In the genomic region with DNA sequence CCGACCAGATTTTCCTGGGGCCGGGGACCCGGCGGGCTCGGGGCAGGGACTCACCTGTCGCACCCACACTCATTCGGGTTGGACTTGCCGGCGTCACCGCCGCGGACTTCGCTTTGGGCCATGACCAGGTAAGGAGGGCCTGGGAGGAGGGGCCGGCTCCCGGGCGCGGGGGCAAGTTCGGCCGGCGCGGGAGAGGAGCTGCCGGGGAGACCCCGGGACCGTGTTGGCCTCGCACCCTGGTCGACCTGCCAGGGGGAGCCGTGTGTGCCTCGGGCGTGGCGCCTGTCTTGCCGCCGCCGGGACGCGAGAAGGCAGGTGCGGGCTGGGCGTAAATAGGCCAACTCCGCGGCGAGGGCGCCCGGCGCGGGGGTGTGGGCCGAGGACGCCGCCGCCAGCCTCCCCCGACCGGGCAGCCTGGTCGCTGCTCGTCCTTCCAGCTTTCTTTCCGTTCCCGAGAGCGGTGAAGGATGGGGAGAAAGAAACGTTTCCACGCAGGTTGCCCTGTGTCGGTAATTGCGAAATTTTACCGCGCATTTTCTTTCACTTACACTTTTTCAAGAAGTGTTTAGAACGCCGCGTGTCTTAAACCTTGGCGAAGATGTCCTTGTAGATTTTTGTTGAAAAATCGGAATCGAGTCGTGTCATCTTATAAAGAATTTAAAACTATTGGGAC, we compare ENCODE assay signal across 1 cellular context.
TF ChIP-seq lines count a peak whose summit lies in the region.

No MANE protein-coding gene starts in this region.

TF ChIP-seq in HepG2, 621 proteins besides CTCF, POLR2A, EP300 and RAD21 (continued from another document and continues in another):
- TF ChIP-seq REST (IDR thresholded peaks at IDR 0.05; ENCODE audit: borderline replicate concordance in 1 of 2, low read depth in 1 of 2, low read length in 2 of 2): no peak
- peak; percentile 48; the same call in 1 of the 2 replicates for TF ChIP-seq ZNF589 (CRISPR knock-in tag; conservative IDR thresholded peaks at IDR 0.05)
- TF ChIP-seq, protein P1, sequence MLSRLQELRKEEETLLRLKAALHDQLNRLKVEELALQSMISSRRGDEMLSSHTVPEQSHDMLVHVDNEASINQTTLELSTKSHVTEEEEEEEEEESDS (CRISPR knock-in tag; IDR thresholded peaks at IDR 0.05; ENCODE audit: borderline replicate concordance): 0 out of 2 replicates have a peak, but pooled peaks have one; percentile 5
- TF ChIP-seq ZNF160 (CRISPR knock-in tag; IDR thresholded peaks at IDR 0.05): peak; percentile 6; the same call in 1 of the 2 replicates
- TF ChIP-seq ZNF790 (CRISPR knock-in tag; IDR thresholded peaks at IDR 0.05; ENCODE audit: borderline replicate concordance): no peak
- no peak for TF ChIP-seq SMC3 (IDR thresholded peaks at IDR 0.05; ENCODE audit: low read length)
- peak; percentile 11; the same call in 1 of the 2 replicates for TF ChIP-seq RNF219 (CRISPR knock-in tag; IDR thresholded peaks at IDR 0.05)
- peak; percentile 13; the same call in 1 of the 2 replicates for TF ChIP-seq ZFX (CRISPR knock-in tag; IDR thresholded peaks at IDR 0.05; ENCODE audit: low read depth)
- TF ChIP-seq CEBPB (IDR thresholded peaks at IDR 0.05; ENCODE audit: borderline replicate concordance, low read depth, low read length): peak; percentile 62; the same call in 1 of the 2 replicates
- peak; percentile 93 for TF ChIP-seq AGO2 (optimal IDR thresholded peaks at IDR 0.05; ENCODE audit: low read depth, low read length)
- TF ChIP-seq ZNF407 (CRISPR knock-in tag; IDR thresholded peaks at IDR 0.05; ENCODE audit: not compliant biosample characterization): peak; percentile 22
- TF ChIP-seq, protein P2, sequence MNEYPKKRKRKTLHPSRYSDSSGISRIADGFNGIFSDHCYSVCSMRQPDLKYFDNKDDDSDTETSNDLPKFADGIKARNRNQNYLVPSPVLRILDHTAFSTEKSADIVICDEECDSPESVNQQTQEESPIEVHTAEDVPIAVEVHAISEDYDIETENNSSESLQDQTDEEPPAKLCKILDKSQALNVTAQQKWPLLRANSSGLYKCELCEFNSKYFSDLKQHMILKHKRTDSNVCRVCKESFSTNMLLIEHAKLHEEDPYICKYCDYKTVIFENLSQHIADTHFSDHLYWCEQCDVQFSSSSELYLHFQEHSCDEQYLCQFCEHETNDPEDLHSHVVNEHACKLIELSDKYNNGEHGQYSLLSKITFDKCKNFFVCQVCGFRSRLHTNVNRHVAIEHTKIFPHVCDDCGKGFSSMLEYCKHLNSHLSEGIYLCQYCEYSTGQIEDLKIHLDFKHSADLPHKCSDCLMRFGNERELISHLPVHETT (CRISPR knock-in tag; conservative IDR thresholded peaks at IDR 0.05): no peak
- TF ChIP-seq NCOA5 (CRISPR knock-in tag; IDR thresholded peaks at IDR 0.05): no peak
- peak; percentile 59; the same call in 1 of the 2 replicates for TF ChIP-seq HOXA9 (CRISPR knock-in tag; IDR thresholded peaks at IDR 0.05; ENCODE audit: borderline replicate concordance)
- TF ChIP-seq ATF7-NPFF (CRISPR knock-in tag; IDR thresholded peaks at IDR 0.05; ENCODE audit: low read depth): peak; percentile 50; the same call in 1 of the 2 replicates
- TF ChIP-seq ARNTL (CRISPR knock-in tag; IDR thresholded peaks at IDR 0.05): 0 out of 2 replicates have a peak, but pooled peaks have one; percentile 11
- TF ChIP-seq ZNF431 (CRISPR knock-in tag; IDR thresholded peaks at IDR 0.05; ENCODE audit: borderline replicate concordance, low read depth): no peak
- TF ChIP-seq MTA1 (CRISPR knock-in tag; IDR thresholded peaks at IDR 0.05; ENCODE audit: borderline replicate concordance): peak; percentile 36; the same call in 1 of the 2 replicates
- TF ChIP-seq ZNF430 (CRISPR knock-in tag; IDR thresholded peaks at IDR 0.05): peak; percentile 2; the same call in 1 of the 2 replicates
- no peak for TF ChIP-seq HOXA5 (CRISPR knock-in tag; IDR thresholded peaks at IDR 0.05)
- no peak for TF ChIP-seq ZNF362 (CRISPR knock-in tag; IDR thresholded peaks at IDR 0.05; ENCODE audit: borderline replicate concordance)
- TF ChIP-seq TFDP1 (CRISPR knock-in tag; IDR thresholded peaks at IDR 0.05; ENCODE audit: borderline replicate concordance): no peak
- no peak for TF ChIP-seq PRDM10 (CRISPR knock-in tag; IDR thresholded peaks at IDR 0.05; ENCODE audit: low read depth)
